Comparison of ENCODE assay signal across 24 cellular contexts in the genomic region with DNA sequence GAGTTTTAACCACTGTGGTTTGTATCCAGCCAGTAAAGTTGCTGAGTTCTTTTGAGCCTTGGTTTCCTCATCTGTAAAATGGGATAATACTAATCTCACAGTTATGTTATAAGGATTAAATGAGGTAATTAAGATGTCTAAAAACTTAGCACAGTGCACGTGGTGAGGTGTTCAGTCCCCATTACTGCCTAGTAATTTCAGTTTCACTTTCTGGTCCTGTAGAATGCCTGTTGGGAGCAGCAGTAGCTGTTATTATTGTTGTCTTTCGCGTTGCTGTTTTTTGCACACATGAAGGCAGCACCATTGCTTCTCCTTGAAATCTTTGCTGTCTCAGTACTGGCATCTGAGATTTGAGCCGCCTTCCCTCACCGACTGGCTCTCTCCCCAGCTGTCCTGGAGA.
"Had no signal": no experiment of that assay in that cellular context is flagged by ENCODE, and none has a peak within 500 bp of the region (broad histone marks: within the 10 kb centered on the region; RNA-seq: fewer than 3 reads in every experiment).

No MANE protein-coding gene starts in this region.

- H3K27ac ChIP-seq: epithelial cell of prostate, left ventricle myocardium inferior, lower lobe of right lung, neural progenitor cell, ovary, right atrium auricular region, spleen, thoracic aorta, transverse colon had no signal

- H3K27me3 ChIP-seq: esophagus muscularis mucosa, gastroesophageal sphincter, neural progenitor cell, ovary, right atrium auricular region, spleen, transverse colon had no signal

- DNase-seq: effector memory CD8-positive, alpha-beta T cell; foreskin fibroblast; glutamatergic neuron; islet precursor cell; left ventricle myocardium inferior; lower lobe of right lung; mesenchymal stem cell; midbrain; nucleus accumbens; ovary; spleen; stimulated activated CD4-positive, alpha-beta T cell treated with anti-CD3 and anti-CD28 coated beads, Interleukin-15, amount 100 ng/mL, for 24 hours; stimulated activated CD4-positive, alpha-beta T cell treated with anti-CD3 and anti-CD28 coated beads, Interleukin-1b, Interleukin-23, amount 100 ng/mL, for 48 hours; stimulated activated CD4-positive, alpha-beta T cell treated with anti-CD3 and anti-CD28 coated beads, Interleukin-4, amount 100 ng/mL, for 24 hours; stimulated activated naive CD8-positive, alpha-beta T cell treated with anti-CD3 and anti-CD28 coated beads, Interleukin-15, amount 100 ng/mL, for 72 hours; transverse colon had no signal

- H3K4me1 ChIP-seq: esophagus muscularis mucosa, gastroesophageal sphincter, left ventricle myocardium inferior, lower lobe of right lung, neural progenitor cell, right atrium auricular region, spleen, transverse colon had no signal

- H3K4me2 ChIP-seq: neural progenitor cell had no signal

- H3K9me3 ChIP-seq: esophagus muscularis mucosa, gastroesophageal sphincter, left ventricle myocardium inferior, lower lobe of right lung, ovary, right atrium auricular region, thoracic aorta, transverse colon had no signal

- H3K4me3 ChIP-seq: esophagus muscularis mucosa, gastroesophageal sphincter, left ventricle myocardium inferior, lower lobe of right lung, neural progenitor cell, ovary, right atrium auricular region, spleen, thoracic aorta, transverse colon had no signal

- H3K36me3 ChIP-seq: esophagus muscularis mucosa, gastroesophageal sphincter, left ventricle myocardium inferior, lower lobe of right lung, neural progenitor cell, ovary, right atrium auricular region, spleen, thoracic aorta, transverse colon had no signal

- H3K9ac ChIP-seq: neural progenitor cell had no signal

- ATAC-seq: effector memory CD8-positive, alpha-beta T cell; lower lobe of right lung; natural killer cell treated with Interleukin-12 subunit alpha and Interleukin-12 subunit beta and Interleukin-15 and Interleukin-18, amount 100 ng/mL, for 72 hours; stimulated activated memory B cell treated with anti-CD40 and anti-IgM and Interleukin-4, amounts not matched to agents 10 μg/mL and 1 μg/mL and 100 μg/mL, for 72 hours; stimulated activated naive CD8-positive, alpha-beta T cell treated with anti-CD3 and anti-CD28 coated beads, Interleukin-15, amount 100 ng/mL, for 72 hours had no signal
